ENCODE assay signal across 1 cellular context in the genomic region with DNA sequence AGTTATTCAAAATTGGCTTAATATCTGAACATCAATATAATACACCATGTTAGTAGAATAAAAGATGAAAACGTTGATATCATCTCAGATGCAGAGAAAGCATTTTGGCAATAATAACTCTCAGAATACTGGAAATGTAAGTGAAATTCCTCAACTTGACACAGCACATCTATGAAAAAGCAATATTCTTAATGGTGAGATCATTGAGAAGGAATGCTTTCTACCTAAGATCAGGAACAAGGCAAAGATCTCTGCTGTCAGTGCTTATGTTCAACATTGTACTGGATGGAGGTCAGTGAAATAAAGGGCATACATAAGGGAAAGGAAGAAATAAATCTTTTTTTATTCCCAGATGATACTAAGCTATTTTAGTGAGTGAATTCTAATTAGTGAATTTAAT.
TF ChIP-seq lines count a peak whose summit lies in the region.

No MANE protein-coding gene starts in this region.

TF ChIP-seq in IMR-90, 13 proteins besides CTCF, POLR2A, EP300 and RAD21:
- no peak for TF ChIP-seq MAFK (IDR thresholded peaks at IDR 0.05; ENCODE audit: low read depth, low read length)
- TF ChIP-seq CEBPB (IDR thresholded peaks at IDR 0.05; ENCODE audit: low read depth, low read length): no peak
- TF ChIP-seq, protein P1, sequence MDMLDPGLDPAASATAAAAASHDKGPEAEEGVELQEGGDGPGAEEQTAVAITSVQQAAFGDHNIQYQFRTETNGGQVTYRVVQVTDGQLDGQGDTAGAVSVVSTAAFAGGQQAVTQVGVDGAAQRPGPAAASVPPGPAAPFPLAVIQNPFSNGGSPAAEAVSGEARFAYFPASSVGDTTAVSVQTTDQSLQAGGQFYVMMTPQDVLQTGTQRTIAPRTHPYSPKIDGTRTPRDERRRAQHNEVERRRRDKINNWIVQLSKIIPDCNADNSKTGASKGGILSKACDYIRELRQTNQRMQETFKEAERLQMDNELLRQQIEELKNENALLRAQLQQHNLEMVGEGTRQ (IDR thresholded peaks at IDR 0.05; ENCODE audit: low read depth, low read length): no peak
- TF ChIP-seq NFE2L2 (IDR thresholded peaks at IDR 0.05; ENCODE audit: low read depth, low read length): no peak
- TF ChIP-seq RCOR1 (IDR thresholded peaks at IDR 0.05; ENCODE audit: insufficient replicate concordance, low read length): no peak
- TF ChIP-seq SMC3 (IDR thresholded peaks at IDR 0.05; ENCODE audit: low read depth, low read length): no peak
- no peak for TF ChIP-seq BHLHE40 (IDR thresholded peaks at IDR 0.05; ENCODE audit: low read depth, low read length)
